Comparison of ENCODE assay signal across 8 cellular contexts in the genomic region with DNA sequence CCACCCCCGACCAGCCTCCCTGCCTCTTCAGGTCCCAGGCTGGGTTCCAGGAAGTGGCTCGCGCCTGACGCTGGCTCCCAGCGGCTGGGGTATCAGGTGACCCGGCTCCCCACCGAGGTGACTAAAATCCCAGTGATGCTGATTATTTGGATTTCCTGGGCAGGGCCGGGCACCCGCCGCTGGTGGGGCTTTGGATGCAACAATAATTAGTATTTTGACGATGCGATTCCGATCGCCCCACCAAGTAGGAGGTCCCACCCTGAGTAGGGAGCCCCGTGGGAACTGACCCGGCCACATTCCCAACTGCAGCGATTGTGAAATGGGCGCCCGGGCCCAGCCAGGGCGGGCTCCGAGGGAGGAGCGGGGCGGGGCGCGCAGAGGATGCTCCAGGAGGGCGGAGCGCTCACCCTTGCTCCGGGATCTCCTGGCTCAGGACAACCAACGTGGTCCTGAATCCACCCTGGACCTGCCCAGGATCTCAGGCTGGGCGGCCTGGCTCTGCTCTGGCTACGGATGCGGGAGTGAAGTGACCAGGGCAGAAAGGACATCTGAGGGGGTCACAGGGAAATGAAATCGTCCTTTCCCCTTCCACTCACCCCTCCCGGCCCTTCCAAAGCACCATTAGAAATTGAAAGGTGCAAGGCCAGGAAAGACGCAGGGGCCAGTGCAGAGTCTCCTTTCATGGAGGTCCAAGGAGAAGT. TPM values are rescaled to one million over a fixed set of nuclear protein-coding genes. Genes with fewer than 3 reads are reported as not detected.
A peak's percentile ranks its signal among the peaks of the same experiment; 100 is the strongest.
DNase-seq lines count a peak whose midpoint lies in the region; TF ChIP-seq lines count a peak whose summit lies in the region.

No MANE protein-coding gene starts in this region.

- H3K4me3 Mint-ChIP-seq in endodermal cell = peak overlapping the region; percentile 54

- no peaks in the 10 kb centered on the region for H3K27me3 ChIP-seq in endodermal cell (ENCODE audit: control insufficient read depth, insufficient read depth, low read length, poor library complexity, severe bottlenecking)

- H3K36me3 ChIP-seq in endodermal cell (ENCODE audit: control insufficient read depth, insufficient read depth, low read length) = no peaks in the 10 kb centered on the region

- WGBS in endodermal cell (ENCODE audit: insufficient coverage in 1 of 2, insufficient read length in 1 of 2), 2 experiments = 5 to 7% methylated on average over 15 to 35 of the region's 35 CpGs

- peak overlapping the region; percentile 98 for H3K27ac Mint-ChIP-seq in endodermal cell

- H3K4me1 ChIP-seq in endodermal cell (ENCODE audit: control insufficient read depth, insufficient read depth, low read length) = peaks cover 4% of the 10 kb centered on the region

- no peaks in the 10 kb centered on the region for H3K9me3 Mint-ChIP-seq in endodermal cell

- peak overlapping the region; percentile 41 for H3K9ac ChIP-seq in endodermal cell (ENCODE audit: extremely low read depth, low read length, poor library complexity, severe bottlenecking)

- no peaks in the 10 kb centered on the region for H3K36me3 Mint-ChIP-seq in endodermal cell (ENCODE audit: low read depth)

- H3K27me3 Mint-ChIP-seq in endodermal cell (ENCODE audit: insufficient read depth) = no peaks in the 10 kb centered on the region

- H3K4me3 ChIP-seq in endodermal cell (ENCODE audit: low read length) = peak overlapping the region; percentile 74

- H3K4me1 Mint-ChIP-seq in endodermal cell = peaks cover 43% of the 10 kb centered on the region

- H3K27ac ChIP-seq in endodermal cell (ENCODE audit: low read depth, low read length) = no peak overlapping the region

- DNase-seq in ELF-1 (ENCODE audit: low read depth, low spot score) = peak; percentile 86
- DNase-seq in NCI-H460 (ENCODE audit: extremely low read depth, low read depth) = peak; percentile 63
- peak; percentile 97 for DNase-seq in endodermal cell
- DNase-seq in myocyte (ENCODE audit: low read depth) = peak; percentile 37
- no peak for DNase-seq in COR-L47 (lab: John Stamatoyannopoulos, UW)
- DNase-seq in mucosa of gallbladder (ENCODE audit: low spot score) = no peak
- DNase-seq in NCI-H2107 treated with DMSO at 0.1 percent for 48 hours (lab: John Stamatoyannopoulos, UW; ENCODE audit: unreplicated experiment) = no peak
- no peak for DNase-seq in dedifferentiated amniotic fluid mesenchymal stem cell (ENCODE audit: extremely low spot score)

- no peak for TF ChIP-seq CTCF in endodermal cell (conservative IDR thresholded peaks at IDR 0.05)

- H3K9me3 ChIP-seq in endodermal cell (ENCODE audit: control insufficient read depth, low read length) = no peaks in the 10 kb centered on the region

RNA-seq across cellular contexts. Expression of gene DUSP5, which starts 32.6 kb away (rescaled TPM):
- 73.6 and 74.9 TPM in 2 replicates for total RNA-seq in NCI-H460 (2014; rRNA removed; shearing (Covaris generic))
- 26.8 and 31.7 TPM in 2 replicates for polyA plus RNA-seq in NCI-H460 (2014; cell fraction: nucleus; rRNA removed)
- total RNA-seq in endodermal cell (10 to 100 TPM; 60.0 to 60.3 TPM), myocyte (6.4 and 10.0 TPM in 2 replicates), mucosa of gallbladder (15.9 TPM)
- 9.9 TPM for polyA plus RNA-seq in endodermal cell (2013, experiment 1 of 2)
- 11.1 TPM for polyA plus RNA-seq in endodermal cell (2013, experiment 2 of 2)
- 6.1 TPM for polyA plus RNA-seq in myocyte (2012)

RNA-seq across cellular contexts. Expression of gene SMC3, which starts 37.2 kb away (rescaled TPM):
- 41.8 and 52.3 TPM in 2 replicates for total RNA-seq in NCI-H460 (2014; rRNA removed; shearing (Covaris generic))
- 30.8 and 34.9 TPM in 2 replicates for polyA plus RNA-seq in NCI-H460 (2014; cell fraction: nucleus; rRNA removed)
- total RNA-seq in endodermal cell = 10 to 100 TPM; 66.0 to 75.9 TPM
- polyA plus RNA-seq in endodermal cell (2013, experiment 1 of 2) = 82.0 TPM
- 83.0 TPM for polyA plus RNA-seq in endodermal cell (2013, experiment 2 of 2)
- total RNA-seq in myocyte = 20.8 and 24.3 TPM in 2 replicates
- 9.0 TPM for polyA plus RNA-seq in myocyte (2012)
- total RNA-seq in mucosa of gallbladder = 28.5 TPM

Comparison
In these comparisons a context has a peak if more than half of its experiments do, and no peak if none do; other contexts are left out.
1. DNase-seq: peak in ELF-1 (single experiment), NCI-H460 (single experiment), endodermal cell (single experiment) and myocyte (single experiment); none in COR-L47 (single experiment), mucosa of gallbladder (single experiment), NCI-H2107 treated with DMSO at 0.1 percent for 48 hours (single experiment) and dedifferentiated amniotic fluid mesenchymal stem cell (single experiment).